ENCODE assay signal across 24 cellular contexts in the genomic region with DNA sequence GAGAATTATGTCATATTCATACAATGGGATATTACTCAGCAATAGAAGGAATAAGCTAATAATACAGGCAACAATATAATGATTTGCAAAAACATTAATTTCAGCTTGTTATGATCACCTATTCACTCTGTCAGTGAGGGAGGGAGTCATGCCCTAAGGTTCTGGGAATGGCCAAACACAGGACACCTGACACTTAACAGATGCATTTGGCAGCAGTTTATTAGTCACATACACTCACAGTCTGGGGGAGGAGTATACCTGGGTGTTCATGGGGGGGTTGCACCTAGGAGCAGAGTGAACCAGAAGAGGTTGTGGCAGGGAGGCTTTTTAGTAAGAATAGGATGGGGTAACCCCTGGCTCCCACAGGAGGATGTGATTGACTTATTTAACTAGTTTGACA. TPM values are rescaled to one million over a fixed set of nuclear protein-coding genes. Genes with fewer than 3 reads are reported as not detected.
"Had no signal": no experiment of that assay in that cellular context is flagged by ENCODE, and none has a peak within 500 bp of the region (broad histone marks: within the 10 kb centered on the region; RNA-seq: fewer than 3 reads in every experiment).

No MANE protein-coding gene starts in this region.

- H3K36me3 ChIP-seq: SJCRH30 had no signal

- H3K4me1 ChIP-seq: SJCRH30 had no signal

- H3K9me3 Mint-ChIP-seq: IgD-negative memory B cell had no signal

- H3K27me3 ChIP-seq: SJCRH30 had no signal

- H3K4me3 ChIP-seq: K562, SJCRH30 had no signal

- H3K27me3 Mint-ChIP-seq: IgD-negative memory B cell had no signal

- H3K4me3 Mint-ChIP-seq: IgD-negative memory B cell had no signal

- H3K4me2 ChIP-seq: KMS-11 had no signal

- H3K27ac Mint-ChIP-seq: IgD-negative memory B cell had no signal

- FAIRE-seq: K562 had no signal

- DNase-seq: Kasumi-1, MV-4-11, NCI-H1048, NCI-H1105, NCI-H187, NCI-H2029, NCI-H2081 treated with DMSO at 0.1 percent for 48 hours, NCI-H2171, NCI-H226, NCI-H446, NCI-H510A, NCI-H524 treated with DMSO at 0.1 percent for 48 hours, NCI-H69, NCI-H774, SHP77 treated with DMSO at 0.1 percent for 48 hours, SJCRH30 had no signal

- H3K9me3 ChIP-seq: SJCRH30 had no signal

- H3K27ac ChIP-seq: KMS-11, SJCRH30 had no signal

- H3K36me3 Mint-ChIP-seq: IgD-negative memory B cell had no signal

- H3K9ac ChIP-seq: KMS-11 had no signal

- H3K4me1 Mint-ChIP-seq: IgD-negative memory B cell had no signal

- ATAC-seq: K562, Panc1, Right ventricle myocardium inferior, SK-N-SH treated with all-trans-retinoic acid at 6 μM for 48 hours had no signal

RNA-seq across cellular contexts. Expression of gene SERPINA7, which starts 38.3 kb away (rescaled TPM):
- total RNA-seq: HT-29, K562, M059J, Right ventricle myocardium inferior, SJCRH30 had no signal
- polyA plus RNA-seq: IgD-negative memory B cell, K562 had no signal
